Comparison of ENCODE assay signal across 38 cellular contexts in the genomic region with DNA sequence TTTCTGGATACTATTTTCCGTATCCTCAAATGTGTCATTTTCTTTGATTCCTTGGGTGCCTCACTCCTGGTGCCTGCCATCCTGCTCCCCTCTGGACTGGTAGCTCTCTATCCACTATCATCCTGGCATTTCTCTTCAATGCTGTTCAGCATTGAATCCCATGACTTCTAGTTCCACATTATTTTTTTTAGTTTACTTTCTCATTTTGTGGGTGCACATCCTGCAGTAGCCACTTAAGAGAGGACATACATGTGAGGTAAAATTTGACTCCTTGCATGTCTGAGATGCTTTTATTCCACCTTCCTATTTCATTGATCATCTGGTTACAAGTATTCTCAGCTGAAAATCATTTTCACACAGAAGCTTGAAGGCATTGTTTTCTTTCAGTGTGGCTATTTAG. TPM values are rescaled to one million over a fixed set of nuclear protein-coding genes. Genes with fewer than 3 reads are reported as not detected.
"Had no signal": no experiment of that assay in that cellular context is flagged by ENCODE, and none has a peak within 500 bp of the region (broad histone marks: within the 10 kb centered on the region; RNA-seq: fewer than 3 reads in every experiment).

No MANE protein-coding gene starts in this region.

- H3K9me3 ChIP-seq: adrenal gland, body of pancreas had no signal

- FAIRE-seq: astrocyte, bronchial epithelial cell had no signal

- H3K36me3 ChIP-seq: adrenal gland, brain microvascular endothelial cell, breast epithelium, cardiac muscle cell had no signal

- H3K36me3 Mint-ChIP-seq: activated naive CD4-positive, alpha-beta T cell treated with anti-CD3 and anti-CD28 coated beads, Interleukin-2, amount 10 ng/mL, durations not matched to agents 7 days and 5 days; activated naive CD4-positive, alpha-beta T cell treated with anti-CD3 and anti-CD28 coated beads, Interleukin-2, amount 50 U/mL, for 24 hours; activated naive CD4-positive, alpha-beta T cell treated with anti-CD3 and anti-CD28 coated beads, Interleukin-2, amount 50 U/mL, for 72 hours; activated naive CD8-positive, alpha-beta T cell; activated naive CD8-positive, alpha-beta T cell treated with anti-CD3 and anti-CD28 coated beads for 36 hours; activated naive CD8-positive, alpha-beta T cell treated with anti-CD3 and anti-CD28 coated beads, Interleukin-2, amount 10 ng/mL, durations not matched to agents 7 days and 5 days; brain had no signal

- H3K27me3 ChIP-seq: body of pancreas, breast epithelium, cardiac muscle cell had no signal

- H3K27ac Mint-ChIP-seq: activated naive CD4-positive, alpha-beta T cell treated with anti-CD3 and anti-CD28 coated beads for 36 hours; activated naive CD4-positive, alpha-beta T cell treated with anti-CD3 and anti-CD28 coated beads, Interleukin-2, amount 10 ng/mL, durations not matched to agents 7 days and 5 days; activated naive CD4-positive, alpha-beta T cell treated with anti-CD3 and anti-CD28 coated beads, Interleukin-2, amount 50 U/mL, for 24 hours; activated naive CD4-positive, alpha-beta T cell treated with anti-CD3 and anti-CD28 coated beads, Interleukin-2, amount 50 U/mL, for 72 hours; activated naive CD8-positive, alpha-beta T cell; activated naive CD8-positive, alpha-beta T cell treated with anti-CD3 and anti-CD28 coated beads for 36 hours; activated naive CD8-positive, alpha-beta T cell treated with anti-CD3 and anti-CD28 coated beads, Interleukin-2, amount 10 ng/mL, durations not matched to agents 7 days and 5 days; activated naive CD8-positive, alpha-beta T cell treated with anti-CD3 and anti-CD28 coated beads, Interleukin-2, amount 50 U/mL, for 24 hours; activated T-cell treated with anti-CD3 and anti-CD28 coated beads, Interleukin-2, amount 50 U/mL, for 24 hours; activated T-cell treated with anti-CD3 and anti-CD28 coated beads, Interleukin-2, amount 50 U/mL, for 72 hours; activated T-helper 1 cell treated with anti-CD3 and anti-CD28 coated beads, Interleukin-12 subunit alpha, Interleukin-12 subunit beta, Interleukin-2, Interleukin-4 antibody, amounts not matched to agents 30 ng/mL and 10 ng/mL and 1 ng/mL, durations not matched to agents 14 hours and 24 hours and 36 hours; activated T-helper 17 cell treated with anti-CD3 and anti-CD28 coated beads, Interleukin-2, amount 50 U/mL, for 72 hours; activated T-helper 2 cell treated with anti-CD3 and anti-CD28 coated beads, Interferon-gamma antibody, Interleukin-2, Interleukin-4, amounts not matched to agents 10 μg/mL and 5 μg/mL and 100 μg/mL, durations not matched to agents 14 hours and 24 hours and 36 hours; brain had no signal

- H3K4me1 ChIP-seq: adrenal gland, body of pancreas, breast epithelium had no signal

- H3K4me3 ChIP-seq: adrenal gland, body of pancreas, breast epithelium, cardiac muscle cell had no signal

- H3K9me3 Mint-ChIP-seq: activated naive CD4-positive, alpha-beta T cell treated with anti-CD3 and anti-CD28 coated beads, Interleukin-2, amount 10 ng/mL, durations not matched to agents 7 days and 5 days; activated naive CD4-positive, alpha-beta T cell treated with anti-CD3 and anti-CD28 coated beads, Interleukin-2, amount 50 U/mL, for 24 hours; activated naive CD8-positive, alpha-beta T cell treated with anti-CD3 and anti-CD28 coated beads for 36 hours; activated naive CD8-positive, alpha-beta T cell treated with anti-CD3 and anti-CD28 coated beads, Interleukin-2, amount 10 ng/mL, durations not matched to agents 7 days and 5 days; activated naive CD8-positive, alpha-beta T cell treated with anti-CD3 and anti-CD28 coated beads, Interleukin-2, amount 50 U/mL, for 24 hours; activated T-cell treated with anti-CD3 and anti-CD28 coated beads, Interleukin-2, amount 50 U/mL, for 24 hours; activated T-cell treated with anti-CD3 and anti-CD28 coated beads, Interleukin-2, amount 50 U/mL, for 4 hours; activated T-helper 1 cell treated with anti-CD3 and anti-CD28 coated beads, Interleukin-12 subunit alpha, Interleukin-12 subunit beta, Interleukin-2, Interleukin-4 antibody, amounts not matched to agents 30 ng/mL and 10 ng/mL and 1 ng/mL, durations not matched to agents 14 hours and 24 hours and 36 hours; activated T-helper 17 cell treated with anti-CD3 and anti-CD28 coated beads, Interleukin-2, amount 50 U/mL, for 72 hours; central memory CD8-positive, alpha-beta T cell had no signal

- H3K4me1 Mint-ChIP-seq: activated naive CD4-positive, alpha-beta T cell treated with anti-CD3 and anti-CD28 coated beads, Interleukin-2, amount 10 ng/mL, durations not matched to agents 7 days and 5 days; activated naive CD8-positive, alpha-beta T cell treated with anti-CD3 and anti-CD28 coated beads for 36 hours; activated naive CD8-positive, alpha-beta T cell treated with anti-CD3 and anti-CD28 coated beads, Interleukin-2, amount 10 ng/mL, durations not matched to agents 7 days and 5 days; activated T-helper 17 cell treated with anti-CD3 and anti-CD28 coated beads, Interleukin-2, amount 50 U/mL, for 72 hours; central memory CD8-positive, alpha-beta T cell had no signal

- H3K4me3 Mint-ChIP-seq: activated naive CD4-positive, alpha-beta T cell treated with anti-CD3 and anti-CD28 coated beads for 36 hours; activated naive CD4-positive, alpha-beta T cell treated with anti-CD3 and anti-CD28 coated beads, Interleukin-2, amount 10 ng/mL, durations not matched to agents 7 days and 5 days; activated naive CD4-positive, alpha-beta T cell treated with anti-CD3 and anti-CD28 coated beads, Interleukin-2, amount 50 U/mL, for 24 hours; activated naive CD8-positive, alpha-beta T cell; activated naive CD8-positive, alpha-beta T cell treated with anti-CD3 and anti-CD28 coated beads for 36 hours; activated naive CD8-positive, alpha-beta T cell treated with anti-CD3 and anti-CD28 coated beads, Interleukin-2, amount 10 ng/mL, durations not matched to agents 7 days and 5 days; activated naive CD8-positive, alpha-beta T cell treated with anti-CD3 and anti-CD28 coated beads, Interleukin-2, amount 50 U/mL, for 24 hours; activated T-cell treated with anti-CD3 and anti-CD28 coated beads, Interleukin-2, amount 50 U/mL, for 24 hours; activated T-cell treated with anti-CD3 and anti-CD28 coated beads, Interleukin-2, amount 50 U/mL, for 4 hours; activated T-cell treated with anti-CD3 and anti-CD28 coated beads, Interleukin-2, amount 50 U/mL, for 72 hours; activated T-helper 1 cell treated with anti-CD3 and anti-CD28 coated beads, Interleukin-12 subunit alpha, Interleukin-12 subunit beta, Interleukin-2, Interleukin-4 antibody, amounts not matched to agents 30 ng/mL and 10 ng/mL and 1 ng/mL, durations not matched to agents 14 hours and 24 hours and 36 hours; activated T-helper 17 cell treated with anti-CD3 and anti-CD28 coated beads, Interleukin-2, amount 50 U/mL, for 72 hours; brain; central memory CD8-positive, alpha-beta T cell had no signal

- ATAC-seq: activated naive CD4-positive, alpha-beta T cell treated with anti-CD3 and anti-CD28 coated beads, Interleukin-2, amount 50 U/mL, for 72 hours; activated naive CD8-positive, alpha-beta T cell treated with anti-CD3 and anti-CD28 coated beads, Interleukin-2, amount 50 U/mL, for 24 hours; activated T-cell treated with anti-CD3 and anti-CD28 coated beads, Interleukin-2, amount 50 U/mL, for 4 hours; activated T-cell treated with anti-CD3 and anti-CD28 coated beads, Interleukin-2, amount 50 U/mL, for 72 hours; activated T-helper 17 cell treated with anti-CD3 and anti-CD28 coated beads, Interleukin-2, amount 50 U/mL, for 72 hours; body of pancreas had no signal

- H3K27me3 Mint-ChIP-seq: activated naive CD4-positive, alpha-beta T cell treated with anti-CD3 and anti-CD28 coated beads, Interleukin-2, amount 50 U/mL, for 24 hours; brain had no signal

- H3K27ac ChIP-seq: adrenal gland, body of pancreas, brain microvascular endothelial cell, breast epithelium, cardiac muscle cell had no signal

- DNase-seq: activated effector memory CD4-positive, alpha-beta T cell treated with anti-CD3 and anti-CD28 coated beads, Interleukin-2, amount 50 U/mL, for 16 hours; activated effector memory CD4-positive, alpha-beta T cell treated with Interleukin-2 at 50 U/mL for 16 hours; activated gamma-delta T cell treated with Interleukin-2 at 50 U/mL for 16 hours; activated naive CD4-positive, alpha-beta T cell; activated naive CD4-positive, alpha-beta T cell treated with anti-CD3 and anti-CD28 coated beads for 36 hours; activated naive CD4-positive, alpha-beta T cell treated with anti-CD3 and anti-CD28 coated beads, Interleukin-2, amount 10 ng/mL, durations not matched to agents 7 days and 5 days; activated naive CD4-positive, alpha-beta T cell treated with anti-CD3 and anti-CD28 coated beads, Interleukin-2, amount 50 U/mL, for 16 hours; activated naive CD4-positive, alpha-beta T cell treated with Interleukin-2 at 50 U/mL for 16 hours; activated naive CD8-positive, alpha-beta T cell treated with anti-CD3 and anti-CD28 coated beads for 36 hours; activated naive CD8-positive, alpha-beta T cell treated with anti-CD3 and anti-CD28 coated beads, Interleukin-2, amount 10 ng/mL, durations not matched to agents 7 days and 5 days; activated naive CD8-positive, alpha-beta T cell treated with anti-CD3 and anti-CD28 coated beads, Interleukin-2, amount 50 U/mL, for 24 hours; activated T-cell treated with anti-CD3 and anti-CD28 coated beads, Interleukin-2, amount 50 U/mL, for 1 hour; activated T-cell treated with anti-CD3 and anti-CD28 coated beads, Interleukin-2, amount 50 U/mL, for 24 hours; activated T-cell treated with anti-CD3 and anti-CD28 coated beads, Interleukin-2, amount 50 U/mL, for 4 hours; activated T-cell treated with anti-CD3 and anti-CD28 coated beads, Interleukin-2, amount 50 U/mL, for 48 hours; activated T-cell treated with anti-CD3 and anti-CD28 coated beads, Interleukin-2, amount 50 U/mL, for 72 hours; adrenal gland; amniotic stem cell; amygdala; anterior cingulate cortex; aorta; body of pancreas; brain microvascular endothelial cell; caudate nucleus; central memory CD4-positive, alpha-beta T cell; cerebellar nuclear complex had no signal

RNA-seq across cellular contexts. Expression of a gene that starts 19.1 kb away (rescaled TPM):
- total RNA-seq: activated naive CD4-positive, alpha-beta T cell treated with anti-CD3 and anti-CD28 coated beads for 36 hours; activated naive CD8-positive, alpha-beta T cell treated with anti-CD3 and anti-CD28 coated beads, Interleukin-2, amount 10 ng/mL, durations not matched to agents 7 days and 5 days; activated T-cell treated with anti-CD3 and anti-CD28 coated beads, Interleukin-2, amount 50 U/mL, for 4 hours; activated T-helper 1 cell treated with anti-CD3 and anti-CD28 coated beads, Interleukin-12 subunit alpha, Interleukin-12 subunit beta, Interleukin-2, Interleukin-4 antibody, amounts not matched to agents 30 ng/mL and 10 ng/mL and 1 ng/mL, durations not matched to agents 14 hours and 24 hours and 36 hours; activated T-helper 2 cell treated with anti-CD3 and anti-CD28 coated beads, Interferon-gamma antibody, Interleukin-2, Interleukin-4, amounts not matched to agents 10 μg/mL and 5 μg/mL and 100 μg/mL, durations not matched to agents 14 hours and 24 hours and 36 hours; aorta; body of pancreas; bronchial epithelial cell had no signal
- polyA plus RNA-seq: aorta had no signal

RNA-seq across cellular contexts. Expression of a gene that starts 38.0 kb away (rescaled TPM):
- total RNA-seq: activated naive CD4-positive, alpha-beta T cell treated with anti-CD3 and anti-CD28 coated beads for 36 hours; activated naive CD4-positive, alpha-beta T cell treated with anti-CD3 and anti-CD28 coated beads, Interleukin-2, amount 50 U/mL, for 72 hours; activated naive CD8-positive, alpha-beta T cell treated with anti-CD3 and anti-CD28 coated beads for 36 hours; activated naive CD8-positive, alpha-beta T cell treated with anti-CD3 and anti-CD28 coated beads, Interleukin-2, amount 10 ng/mL, durations not matched to agents 7 days and 5 days; activated T-cell treated with anti-CD3 and anti-CD28 coated beads, Interleukin-2, amount 50 U/mL, for 4 hours; activated T-cell treated with anti-CD3 and anti-CD28 coated beads, Interleukin-2, amount 50 U/mL, for 72 hours; activated T-helper 1 cell treated with anti-CD3 and anti-CD28 coated beads, Interleukin-12 subunit alpha, Interleukin-12 subunit beta, Interleukin-2, Interleukin-4 antibody, amounts not matched to agents 30 ng/mL and 10 ng/mL and 1 ng/mL, durations not matched to agents 14 hours and 24 hours and 36 hours; activated T-helper 17 cell treated with anti-CD3 and anti-CD28 coated beads, Interleukin-2, amount 50 U/mL, for 72 hours; activated T-helper 2 cell treated with anti-CD3 and anti-CD28 coated beads, Interferon-gamma antibody, Interleukin-2, Interleukin-4, amounts not matched to agents 10 μg/mL and 5 μg/mL and 100 μg/mL, durations not matched to agents 14 hours and 24 hours and 36 hours; bronchial epithelial cell had no signal
- polyA plus RNA-seq: aorta had no signal
